ENCODE assay signal across 21 cellular contexts in the genomic region with DNA sequence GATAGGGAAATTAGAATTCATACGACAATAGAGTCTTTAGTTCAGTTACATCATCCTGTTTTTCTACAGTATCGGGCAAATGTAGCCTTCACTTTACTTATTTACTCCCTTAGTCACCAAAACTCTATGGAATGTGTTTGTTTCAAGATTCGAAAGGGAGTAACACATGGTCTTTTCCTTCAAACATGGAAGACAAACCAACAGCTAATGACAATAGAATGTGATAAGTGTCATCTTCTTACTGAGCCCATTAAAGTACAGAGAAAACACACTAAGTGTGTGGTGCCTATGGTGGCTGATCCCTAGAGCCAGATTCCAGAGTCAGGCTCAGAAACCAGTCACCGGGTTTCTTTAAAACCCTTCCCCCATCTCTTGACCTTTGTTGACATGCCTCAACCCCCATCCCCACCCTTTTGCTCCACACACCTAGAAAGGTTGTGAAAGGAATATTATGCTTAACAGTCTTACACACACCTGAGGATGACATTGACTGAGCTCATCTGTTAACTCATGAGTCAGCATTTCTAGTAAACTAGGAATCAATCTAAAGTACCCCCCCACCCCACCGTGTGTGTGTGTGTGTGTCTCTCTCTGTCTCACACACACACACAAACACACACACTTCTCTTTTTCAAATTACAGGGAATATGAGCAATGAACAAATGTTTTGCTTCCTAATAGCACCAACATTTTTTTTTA.
DNase-seq lines count a peak whose midpoint lies in the region; ATAC-seq and TF ChIP-seq lines count a peak whose summit lies in the region.
"Had no signal": no experiment of that assay in that cellular context is flagged by ENCODE, and none has a peak within 500 bp of the region (broad histone marks: within the 10 kb centered on the region; RNA-seq: fewer than 3 reads in every experiment).

No MANE protein-coding gene starts in this region.

- H3K27ac Mint-ChIP-seq in activated CD8-positive, alpha-beta T cell treated with anti-CD3 and anti-CD28 coated beads, Interleukin-2, amount 10 ng/mL, durations not matched to agents 7 days and 5 days = peak overlapping the region; percentile 36
- no peak overlapping the region for H3K27ac Mint-ChIP-seq in activated CD8-positive, alpha-beta T cell treated with anti-CD3 and anti-CD28 coated beads for 36 hours
- H3K27ac Mint-ChIP-seq: memory B cell had no signal

- intact Hi-C loops in activated CD8-positive, alpha-beta T cell treated with anti-CD3 and anti-CD28 coated beads for 36 hours (cut with micrococcal nuclease) = loop anchor here (5.0 kb wide), 1 partner anchor 235 kb away; no protein-coding TSS in a partner anchor

- peaks cover 11% of the 10 kb centered on the region for H3K9me3 Mint-ChIP-seq in activated CD8-positive, alpha-beta T cell treated with anti-CD3 and anti-CD28 coated beads, Interleukin-2, amount 10 ng/mL, durations not matched to agents 7 days and 5 days (ENCODE audit: insufficient read depth)
- peaks cover 11% of the 10 kb centered on the region for H3K9me3 Mint-ChIP-seq in activated CD8-positive, alpha-beta T cell treated with anti-CD3 and anti-CD28 coated beads for 36 hours

- peaks cover 25% of the 10 kb centered on the region for H3K4me1 Mint-ChIP-seq in activated CD8-positive, alpha-beta T cell treated with anti-CD3 and anti-CD28 coated beads, Interleukin-2, amount 10 ng/mL, durations not matched to agents 7 days and 5 days (ENCODE audit: low read depth)
- peaks cover 2% of the 10 kb centered on the region for H3K4me1 Mint-ChIP-seq in activated CD8-positive, alpha-beta T cell treated with anti-CD3 and anti-CD28 coated beads for 36 hours (ENCODE audit: low read depth)
- H3K4me1 Mint-ChIP-seq: memory B cell had no signal

- H3K27me3 Mint-ChIP-seq in activated CD8-positive, alpha-beta T cell treated with anti-CD3 and anti-CD28 coated beads, Interleukin-2, amount 10 ng/mL, durations not matched to agents 7 days and 5 days (ENCODE audit: low read depth) = no peaks in the 10 kb centered on the region
- H3K27me3 Mint-ChIP-seq in activated CD8-positive, alpha-beta T cell treated with anti-CD3 and anti-CD28 coated beads for 36 hours = no peaks in the 10 kb centered on the region
- H3K27me3 Mint-ChIP-seq: memory B cell had no signal

- H3K36me3 ChIP-seq in SK-N-MC (ENCODE audit: insufficient read depth, low read length) (no peaks in the 10 kb centered on the region), skeletal muscle satellite cell (ENCODE audit: insufficient read depth, low read length) (no peaks in the 10 kb centered on the region)
- H3K36me3 ChIP-seq: HAP-1, neutrophil had no signal

- DNase-seq in activated CD8-positive, alpha-beta T cell treated with anti-CD3 and anti-CD28 coated beads, Interleukin-2, amount 10 ng/mL, durations not matched to agents 7 days and 5 days = no peak
- DNase-seq in activated CD8-positive, alpha-beta T cell treated with anti-CD3 and anti-CD28 coated beads for 36 hours = no peak
- DNase-seq in SK-N-MC (ENCODE audit: low read depth, low spot score) (no peak), foreskin keratinocyte (peak; percentile 79 to 88), epidermal melanocyte (ENCODE audit: insufficient read length, low spot score) (no peak), cerebellar cortex (ENCODE audit: low spot score) (no peak)
- no peak for DNase-seq in activated CD4-positive, alpha-beta T cell treated with anti-CD3 and anti-CD28 coated beads for 1 hour
- DNase-seq: ACHN; activated CD4-positive, alpha-beta T cell treated with anti-CD3 and anti-CD28 coated beads, Interleukin-2, amount 50 U/mL, for 1 hour; activated T-cell treated with anti-CD3 and anti-CD28 coated beads, Interleukin-2, amount 50 U/mL, for 48 hours; amygdala; dorsolateral prefrontal cortex; NCI-H187 treated with DMSO at 0.1 percent for 48 hours; NCI-H510A treated with DMSO at 0.1 percent for 48 hours; stimulated activated naive CD8-positive, alpha-beta T cell treated with anti-CD3 and anti-CD28 coated beads, Interleukin-15, Interleukin-2, amounts not matched to agents 100 U/mL and 50 U/mL, for 24 hours had no signal

- no peaks in the 10 kb centered on the region for H3K36me3 Mint-ChIP-seq in activated CD8-positive, alpha-beta T cell treated with anti-CD3 and anti-CD28 coated beads, Interleukin-2, amount 10 ng/mL, durations not matched to agents 7 days and 5 days (ENCODE audit: low read depth)
- H3K36me3 Mint-ChIP-seq in activated CD8-positive, alpha-beta T cell treated with anti-CD3 and anti-CD28 coated beads for 36 hours (ENCODE audit: low read depth) = no peaks in the 10 kb centered on the region
- H3K36me3 Mint-ChIP-seq: memory B cell had no signal

- peaks cover 3% of the 10 kb centered on the region; the same call in 1 of the 2 replicates for H3K9me3 ChIP-seq in SK-N-MC (ENCODE audit: low read depth, low read length)
- H3K9me3 ChIP-seq in skeletal muscle satellite cell (replicated peaks; ENCODE audit: low read length) = peaks cover 9% of the 10 kb centered on the region
- H3K9me3 ChIP-seq: neutrophil had no signal

- H3K9ac ChIP-seq in SK-N-MC (ENCODE audit: insufficient read length) = peak overlapping the region; percentile 8
- peak overlapping the region; percentile 67 for H3K9ac ChIP-seq in skeletal muscle satellite cell (ENCODE audit: low read depth, low read length)
- H3K9ac ChIP-seq: KMS-11 had no signal

- H3K4me3 ChIP-seq in SK-N-MC (peak overlapping the region; percentile 30), skeletal muscle satellite cell (ENCODE audit: low read length) (no peak overlapping the region)
- H3K4me3 ChIP-seq: dorsolateral prefrontal cortex, HAP-1, skin epidermis had no signal

- no peak for ATAC-seq in activated CD8-positive, alpha-beta T cell treated with anti-CD3 and anti-CD28 coated beads, Interleukin-2, amount 10 ng/mL, durations not matched to agents 7 days and 5 days
- no peak for ATAC-seq in activated CD8-positive, alpha-beta T cell treated with anti-CD3 and anti-CD28 coated beads for 36 hours
- peak; percentile 89 for ATAC-seq in foreskin keratinocyte
- ATAC-seq: stimulated activated naive CD8-positive, alpha-beta T cell treated with anti-CD3 and anti-CD28 coated beads, Interleukin-15, Interleukin-2, amounts not matched to agents 100 U/mL and 50 U/mL, for 24 hours had no signal

- no peak for TF ChIP-seq CTCF in activated CD8-positive, alpha-beta T cell treated with anti-CD3 and anti-CD28 coated beads for 36 hours (IDR thresholded peaks at IDR 0.05)
- TF ChIP-seq CTCF in foreskin keratinocyte (conservative IDR thresholded peaks at IDR 0.05) = no peak

- peaks cover 26% of the 10 kb centered on the region for H3K4me1 ChIP-seq in foreskin keratinocyte
- peaks cover 57% of the 10 kb centered on the region for H3K4me1 ChIP-seq in skeletal muscle satellite cell (ENCODE audit: control insufficient read depth, insufficient read depth, low read length)

- H3K27ac ChIP-seq in SK-N-MC (peak overlapping the region; percentile 73), foreskin keratinocyte (no peak overlapping the region)
- H3K27ac ChIP-seq: dorsolateral prefrontal cortex, KMS-11, neutrophil, skin epidermis had no signal

- CTCF ChIA-PET in activated CD8-positive, alpha-beta T cell treated with anti-CD3 and anti-CD28 coated beads, Interleukin-2, amount 10 ng/mL, durations not matched to agents 7 days and 5 days (lab: Charles Lee) = interaction anchor here (0.8 to 1.4 kb wide), 2 partner anchors 237 to 1459 kb away, joined by 3 read pairs; no protein-coding TSS in a partner anchor
- CTCF ChIA-PET in activated CD8-positive, alpha-beta T cell treated with anti-CD3 and anti-CD28 coated beads for 36 hours (lab: Charles Lee) = interaction anchor here (2.0 kb wide), 1 partner anchor 237 kb away, joined by 9 read pairs; no protein-coding TSS in a partner anchor

- no peak overlapping the region for H3K4me3 Mint-ChIP-seq in activated CD8-positive, alpha-beta T cell treated with anti-CD3 and anti-CD28 coated beads, Interleukin-2, amount 10 ng/mL, durations not matched to agents 7 days and 5 days
- no peak overlapping the region for H3K4me3 Mint-ChIP-seq in activated CD8-positive, alpha-beta T cell treated with anti-CD3 and anti-CD28 coated beads for 36 hours
- H3K4me3 Mint-ChIP-seq: memory B cell had no signal

- no peaks in the 10 kb centered on the region for H3K27me3 ChIP-seq in foreskin keratinocyte
- H3K27me3 ChIP-seq in skeletal muscle satellite cell (ENCODE audit: control insufficient read depth, insufficient read depth, low read length) = no peaks in the 10 kb centered on the region
- H3K27me3 ChIP-seq: dorsolateral prefrontal cortex, neutrophil had no signal

- POLR2A ChIA-PET in activated CD8-positive, alpha-beta T cell treated with anti-CD3 and anti-CD28 coated beads, Interleukin-2, amount 10 ng/mL, durations not matched to agents 7 days and 5 days (lab: Charles Lee) = no interaction called here
- POLR2A ChIA-PET in activated CD8-positive, alpha-beta T cell treated with anti-CD3 and anti-CD28 coated beads for 36 hours (lab: Charles Lee) = no interaction called here

- H3K4me2 ChIP-seq in skeletal muscle satellite cell (ENCODE audit: low read length) = peak overlapping the region; percentile 49
- H3K4me2 ChIP-seq: KMS-11 had no signal

Comparison
In these comparisons a context has a peak if more than half of its experiments do, and no peak if none do; other contexts are left out.
1. DNase-seq: peak in foreskin keratinocyte (2 of 2); none in activated CD8-positive, alpha-beta T cell treated with anti-CD3 and anti-CD28 coated beads, Interleukin-2, amount 10 ng/mL, durations not matched to agents 7 days and 5 days (single experiment), activated CD8-positive, alpha-beta T cell treated with anti-CD3 and anti-CD28 coated beads for 36 hours (single experiment), SK-N-MC (single experiment), epidermal melanocyte (single experiment), activated CD4-positive, alpha-beta T cell treated with anti-CD3 and anti-CD28 coated beads for 1 hour (single experiment) and cerebellar cortex (single experiment).